In the genomic region with DNA sequence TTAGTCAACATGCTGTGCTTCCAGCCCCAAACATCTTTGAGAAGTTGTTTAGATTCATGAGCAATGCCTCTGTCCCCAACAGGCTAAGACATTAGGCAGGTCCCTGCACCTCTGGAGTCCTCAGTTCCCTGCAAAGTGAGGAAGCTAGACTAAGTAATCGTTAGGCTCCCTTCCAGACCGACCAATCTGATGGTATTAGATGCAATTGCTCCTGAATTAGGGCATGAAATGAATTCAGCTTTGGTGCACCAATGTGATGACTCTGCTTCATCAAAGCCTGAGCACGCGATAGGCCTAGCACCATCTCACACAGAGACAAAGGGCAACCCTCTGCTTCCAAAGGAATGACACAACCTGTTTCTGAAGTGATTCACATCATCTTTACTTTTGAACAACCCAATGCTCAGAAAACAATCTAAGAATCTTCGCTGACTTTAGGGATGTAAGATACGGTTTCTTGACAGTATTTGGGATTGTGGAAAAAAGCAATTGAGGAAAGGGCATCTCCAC, we compare ENCODE assay signal across 9 cellular contexts. TPM values are rescaled to one million over a fixed set of nuclear protein-coding genes. Genes with fewer than 3 reads are reported as not detected.
DNase-seq lines count a peak whose midpoint lies in the region; ATAC-seq, FAIRE-seq and TF ChIP-seq lines count a peak whose summit lies in the region.
"Had no signal": no experiment of that assay in that cellular context is flagged by ENCODE, and none has a peak within 500 bp of the region (broad histone marks: within the 10 kb centered on the region; RNA-seq: fewer than 3 reads in every experiment).

No MANE protein-coding gene starts in this region.

- no peaks in the 10 kb centered on the region for H3K9me3 Mint-ChIP-seq in activated T-helper 2 cell treated with anti-CD3 and anti-CD28 coated beads, Interferon-gamma antibody, Interleukin-2, Interleukin-4, amounts not matched to agents 10 μg/mL and 5 μg/mL and 100 μg/mL, durations not matched to agents 14 hours and 24 hours and 36 hours

- peak; percentile 15 for FAIRE-seq in H54 (lab: Jason Lieb, UNC)
- FAIRE-seq: colon had no signal

- TF ChIP-seq POLR2A in H54 (IDR thresholded peaks at IDR 0.05; ENCODE audit: low read depth, low read length), result no peak

- DNase-seq in H54 (ENCODE audit: insufficient read length, low spot score) (no peak), kidney tubule cell (ENCODE audit: low spot score) (peak; percentile 60), activated gamma-delta T cell treated with Interleukin-2 at 50 U/mL for 16 hours (no peak), NAMALWA (ENCODE audit: low spot score) (no peak)
- DNase-seq in activated T-helper 2 cell treated with anti-CD3 and anti-CD28 coated beads, Interferon-gamma antibody, Interleukin-2, Interleukin-4, amounts not matched to agents 10 μg/mL and 5 μg/mL and 100 μg/mL, durations not matched to agents 14 hours and 24 hours and 36 hours (ENCODE audit: low spot score), result no peak

- peak overlapping the region; percentile 89 for H3K27ac ChIP-seq in 22Rv1

- H3K36me3 Mint-ChIP-seq in activated T-helper 2 cell treated with anti-CD3 and anti-CD28 coated beads, Interferon-gamma antibody, Interleukin-2, Interleukin-4, amounts not matched to agents 10 μg/mL and 5 μg/mL and 100 μg/mL, durations not matched to agents 14 hours and 24 hours and 36 hours (ENCODE audit: low read depth), result peaks cover 17% of the 10 kb centered on the region

- H3K27me3 Mint-ChIP-seq in activated T-helper 2 cell treated with anti-CD3 and anti-CD28 coated beads, Interferon-gamma antibody, Interleukin-2, Interleukin-4, amounts not matched to agents 10 μg/mL and 5 μg/mL and 100 μg/mL, durations not matched to agents 14 hours and 24 hours and 36 hours (ENCODE audit: low read depth), result peaks cover 3% of the 10 kb centered on the region

- no peak for ATAC-seq in HG02571 (IDR thresholded peaks at IDR 0.05; ENCODE audit: unreplicated experiment)
- ATAC-seq in GM18858 (IDR thresholded peaks at IDR 0.05; ENCODE audit: unreplicated experiment), result no peak

- intact Hi-C loops in activated T-helper 2 cell treated with anti-CD3 and anti-CD28 coated beads, Interferon-gamma antibody, Interleukin-2, Interleukin-4, amounts not matched to agents 10 μg/mL and 5 μg/mL and 100 μg/mL, durations not matched to agents 14 hours and 24 hours and 36 hours (cut with micrococcal nuclease), result loop anchor here (5.0 to 10.0 kb wide), 3 partner anchors 653 to 805 kb away; a partner anchor contains a TSS

- TF ChIP-seq CTCF in 22Rv1 (IDR thresholded peaks at IDR 0.05), result no peak

- peaks cover 35% of the 10 kb centered on the region for H3K4me1 Mint-ChIP-seq in activated T-helper 2 cell treated with anti-CD3 and anti-CD28 coated beads, Interferon-gamma antibody, Interleukin-2, Interleukin-4, amounts not matched to agents 10 μg/mL and 5 μg/mL and 100 μg/mL, durations not matched to agents 14 hours and 24 hours and 36 hours (ENCODE audit: low read depth)

- no peak overlapping the region for H3K27ac Mint-ChIP-seq in activated T-helper 2 cell treated with anti-CD3 and anti-CD28 coated beads, Interferon-gamma antibody, Interleukin-2, Interleukin-4, amounts not matched to agents 10 μg/mL and 5 μg/mL and 100 μg/mL, durations not matched to agents 14 hours and 24 hours and 36 hours

- H3K4me3 Mint-ChIP-seq in activated T-helper 2 cell treated with anti-CD3 and anti-CD28 coated beads, Interferon-gamma antibody, Interleukin-2, Interleukin-4, amounts not matched to agents 10 μg/mL and 5 μg/mL and 100 μg/mL, durations not matched to agents 14 hours and 24 hours and 36 hours (ENCODE audit: low read depth), result peak overlapping the region; percentile 57

RNA-seq across cellular contexts. Expression of a gene that starts 0.7 kb away (rescaled TPM):
- 44.3 and 46.3 TPM in 2 replicates for total RNA-seq in activated T-helper 2 cell treated with anti-CD3 and anti-CD28 coated beads, Interferon-gamma antibody, Interleukin-2, Interleukin-4, amounts not matched to agents 10 μg/mL and 5 μg/mL and 100 μg/mL, durations not matched to agents 14 hours and 24 hours and 36 hours
